ENCODE assay signal across 8 cellular contexts in the genomic region with DNA sequence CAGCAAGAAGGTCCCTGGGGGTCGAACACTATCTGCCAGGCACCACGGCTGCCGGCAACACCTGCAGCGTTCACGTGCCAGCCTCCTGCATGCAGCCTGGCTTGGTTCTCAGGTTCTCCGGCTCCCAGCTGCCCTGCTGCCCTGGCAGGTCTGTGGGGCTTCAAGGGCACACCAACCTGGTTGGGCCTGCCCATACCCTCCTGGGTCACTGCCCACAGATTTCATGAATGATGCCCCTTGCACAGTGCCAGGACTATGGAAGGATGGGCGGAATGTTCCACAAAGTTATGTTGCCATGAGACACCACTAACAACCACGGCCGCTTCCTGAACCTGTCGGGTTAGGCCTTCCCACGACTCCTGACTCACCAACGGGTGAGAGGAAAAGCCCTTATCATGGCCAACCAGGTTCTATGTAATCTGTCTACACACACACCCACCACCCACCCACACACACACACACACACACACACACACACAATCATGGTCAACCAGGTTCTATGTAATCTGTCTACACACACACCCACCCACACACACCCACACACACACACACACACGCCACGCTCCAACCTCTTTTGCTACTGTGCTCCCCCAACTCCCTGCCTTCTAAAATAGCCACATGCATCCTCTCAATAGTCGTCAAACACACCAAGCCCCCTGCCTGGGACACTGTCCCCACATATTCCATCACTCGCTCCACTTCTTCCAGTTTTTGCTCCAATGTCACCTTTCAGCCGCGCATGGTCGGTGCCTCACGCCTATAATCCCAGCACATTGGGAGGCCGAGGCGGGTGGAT. TPM values are rescaled to one million over a fixed set of nuclear protein-coding genes. Genes with fewer than 3 reads are reported as not detected.
DNase-seq lines count a peak whose midpoint lies in the region; ATAC-seq and TF ChIP-seq lines count a peak whose summit lies in the region.

No MANE protein-coding gene starts in this region.

- TF ChIP-seq CTCF in thyroid gland (IDR thresholded peaks at IDR 0.05) = no peak
- no peak for TF ChIP-seq CTCF in GM10248 (IDR thresholded peaks at IDR 0.05; ENCODE audit: control extremely low read depth, extremely low read depth, low read depth, missing control alignments)

- WGBS in adipose tissue, 3 donors = 46 to 53% (median 52%) methylated on average over 22 of the region's 22 CpGs
- 80 to 88% methylated on average over 16 of the region's 22 CpGs for WGBS in thyroid gland, 2 donors

- intact Hi-C loops in left colon (cut with DNase I, micrococcal nuclease) (no loop called here), thyroid gland (cut with DNase I) (loop anchor here (5.0 kb wide), 1 partner anchor 32 kb away; the partner anchor contains the start of gene HSPG2)

- DNase-seq in activated naive CD4-positive, alpha-beta T cell treated with Interleukin-2 at 50 U/mL for 16 hours = peak; percentile 21
- no peak for DNase-seq in activated naive CD4-positive, alpha-beta T cell treated with anti-CD3 and anti-CD28 coated beads, Interleukin-2, amount 50 U/mL, for 16 hours
- DNase-seq in left colon (peak; percentile 70 to 90), thyroid gland (no peak), GM10248 (ENCODE audit: extremely low spot score) (no peak)

- no peaks in the 10 kb centered on the region for H3K27me3 ChIP-seq in thyroid gland

- peak; percentile 82 for ATAC-seq in left colon
- no peak for ATAC-seq in GM19324 (IDR thresholded peaks at IDR 0.05; ENCODE audit: low FRiP score, unreplicated experiment)
- ATAC-seq in HG03025 (IDR thresholded peaks at IDR 0.05; ENCODE audit: low FRiP score, unreplicated experiment) = no peak

- POLR2A ChIA-PET in GM10248 (lab: Yijun Ruan, JAX) = no interaction called here

- H3K36me3 ChIP-seq in thyroid gland = no peaks in the 10 kb centered on the region

- H3K4me3 ChIP-seq in thyroid gland (replicated peaks in 1 of 3) = no peak overlapping the region

- H3K4me1 ChIP-seq in thyroid gland = peaks cover 19 to 86% of the 10 kb centered on the region in 2 donors

- CTCF ChIA-PET in GM10248 (lab: Yijun Ruan, JAX) = no interaction called here

- no peaks in the 10 kb centered on the region for H3K9me3 ChIP-seq in thyroid gland

- H3K27ac ChIP-seq in adipose tissue (ENCODE audit: low read depth, low read length) = peak overlapping the region; percentile 4
- H3K27ac ChIP-seq in thyroid gland = peak overlapping the region in 2 of 3 donors; percentile 48 to 81

- TF ChIP-seq POLR2A in thyroid gland (IDR thresholded peaks at IDR 0.05) = no peak

RNA-seq across cellular contexts. Expression of gene HSPG2, which starts 32.2 kb away (rescaled TPM):
- 100 to 1,000 TPM in 2 of 3 donors, 10 to 100 TPM in 1; 34.7 to 225 (median 214) TPM for polyA plus RNA-seq in adipose tissue
- total RNA-seq in left colon (100 to 1,000 TPM; 180 to 206 TPM), thyroid gland (100 to 1,000 TPM in 2 of 4 donors, 10 to 100 TPM in 2; 75.7 to 239 (median 96.8) TPM)

Comparison
In these comparisons a context has a peak if more than half of its experiments do, and no peak if none do; other contexts are left out.
1. DNase-seq: peak in activated naive CD4-positive, alpha-beta T cell treated with Interleukin-2 at 50 U/mL for 16 hours (single experiment) and left colon (2 of 2); none in activated naive CD4-positive, alpha-beta T cell treated with anti-CD3 and anti-CD28 coated beads, Interleukin-2, amount 50 U/mL, for 16 hours (single experiment), thyroid gland (0 of 2) and GM10248 (single experiment).